ENCODE assay signal across 29 cellular contexts in the genomic region with DNA sequence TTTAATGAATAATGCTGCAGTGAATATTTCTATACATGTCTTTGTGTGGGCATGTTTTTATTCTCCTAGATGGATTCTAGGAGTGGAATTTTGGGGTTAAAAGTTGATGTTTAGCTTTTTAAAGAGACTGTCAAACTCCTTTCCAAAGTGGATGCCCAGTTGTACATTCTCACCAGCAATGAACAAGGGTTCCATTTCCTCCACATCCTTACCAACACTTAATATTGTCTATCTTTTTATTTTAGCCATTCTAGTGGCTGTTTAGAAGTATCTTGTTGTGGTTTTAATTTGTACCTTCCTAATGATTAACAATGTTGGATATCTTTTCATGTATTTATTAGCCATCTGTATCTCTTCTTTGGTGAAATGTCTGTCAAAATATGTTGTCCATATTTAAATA.
"Had no signal": no experiment of that assay in that cellular context is flagged by ENCODE, and none has a peak within 500 bp of the region (broad histone marks: within the 10 kb centered on the region; RNA-seq: fewer than 3 reads in every experiment).

No MANE protein-coding gene starts in this region.

- DNase-seq: Kasumi-1, MG63, NCI-H1048, NCI-H1092 treated with DMSO at 0.1 percent for 48 hours, NCI-H1105 treated with DMSO at 0.1 percent for 48 hours, NCI-H1417, NCI-H1436, NCI-H146, NCI-H1694 treated with DMSO at 0.1 percent for 48 hours, NCI-H187 treated with DMSO at 0.1 percent for 48 hours, NCI-H2029, NCI-H2081, NCI-H2171 treated with DMSO at 0.1 percent for 48 hours, NCI-H2227 treated with DMSO at 0.1 percent for 48 hours, NCI-H345, NCI-H446, NCI-H510A treated with DMSO at 0.1 percent for 48 hours, NCI-H524 treated with DMSO at 0.1 percent for 48 hours, NCI-H526 treated with DMSO at 0.1 percent for 48 hours, NCI-H774, PC-3, Peyer's patch, SHP77 treated with DMSO at 0.1 percent for 48 hours, SK-N-SH, SW 1271, T-helper 1 cell had no signal

- H3K9me3 ChIP-seq: MG63, Peyer's patch, SJSA1, SK-N-SH had no signal

- H3K27ac ChIP-seq: Peyer's patch, RWPE1, SJSA1 had no signal

- H3K36me3 ChIP-seq: MG63, Peyer's patch, SJSA1 had no signal

- ATAC-seq: PC-3, Right ventricle myocardium inferior had no signal

- H3K9ac ChIP-seq: SK-N-SH had no signal

- H3K4me3 ChIP-seq: MG63, Peyer's patch, SJSA1 had no signal

- H3K27me3 ChIP-seq: MG63, Peyer's patch, SJSA1 had no signal

- H3K4me2 ChIP-seq: SK-N-SH had no signal

- H3K4me1 ChIP-seq: Peyer's patch, SJSA1 had no signal
